In the genomic region with DNA sequence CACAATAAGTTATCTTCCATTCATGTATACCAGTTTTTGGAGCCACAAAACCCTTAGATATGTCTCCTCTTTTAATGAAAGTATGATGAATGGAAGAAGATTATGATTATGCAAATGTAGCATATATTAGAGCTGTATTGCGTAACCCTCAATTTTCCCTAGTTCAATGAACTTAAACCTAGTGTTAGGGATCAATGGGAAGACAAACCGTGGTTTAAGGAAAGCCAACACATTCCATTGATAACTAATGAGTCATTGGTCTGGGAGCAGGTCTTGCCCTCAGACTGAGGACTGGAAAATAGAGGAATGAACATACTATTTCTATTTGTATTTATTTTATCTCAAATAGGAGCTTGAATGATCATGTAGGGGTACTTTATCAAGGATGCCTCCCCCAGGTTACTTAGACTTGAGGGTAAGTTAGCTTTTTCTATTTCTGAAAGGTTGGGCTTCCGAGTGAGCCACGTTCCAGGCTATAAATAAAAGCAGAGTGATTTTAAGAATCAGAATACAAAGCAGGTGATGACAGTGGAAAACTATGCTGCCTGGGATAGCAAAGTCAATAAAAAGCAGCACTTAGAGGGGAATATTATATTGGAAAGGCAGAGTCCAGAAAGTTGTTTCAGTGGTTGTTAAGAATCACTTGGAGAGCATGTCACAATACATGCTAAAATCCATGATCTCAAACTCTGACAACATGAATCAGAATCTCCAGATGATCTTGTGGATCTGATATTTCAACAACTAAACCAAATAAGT, we compare ENCODE assay signal across 19 cellular contexts.
DNase-seq lines count a peak whose midpoint lies in the region; ATAC-seq and TF ChIP-seq lines count a peak whose summit lies in the region.
"Had no signal": no experiment of that assay in that cellular context is flagged by ENCODE, and none has a peak within 500 bp of the region (broad histone marks: within the 10 kb centered on the region; RNA-seq: fewer than 3 reads in every experiment).

No MANE protein-coding gene starts in this region.

- peak; percentile 44 for DNase-seq in AG10803 (ENCODE audit: low read depth)
- DNase-seq in HT1080 (ENCODE audit: low read depth): peak; percentile 27
- peak; percentile 32 for DNase-seq in choroid plexus epithelial cell (ENCODE audit: low read depth)
- peak; percentile 84 for DNase-seq in kidney tubule cell (ENCODE audit: low spot score)
- DNase-seq in stimulated activated CD8-positive, alpha-beta memory T cell treated with anti-CD3 and anti-CD28 coated beads, Interleukin-4, amount 100 ng/mL, for 48 hours: no peak
- DNase-seq in NCI-H2029 (lab: John Stamatoyannopoulos, UW): no peak
- DNase-seq: activated T-cell treated with anti-CD3 and anti-CD28 coated beads, Interleukin-2, amount 50 U/mL, for 48 hours; AML-193; effector CD4-positive, alpha-beta T cell; Karpas-422; NCI-H1417 treated with DMSO at 0.1 percent for 48 hours; NCI-H774; small intestine; stimulated activated CD4-positive, alpha-beta T cell treated with anti-CD3 and anti-CD28 coated beads, Interleukin-4, amount 100 ng/mL, for 24 hours had no signal

- H3K4me3 ChIP-seq in AG10803 (ENCODE audit: low read length): no peak overlapping the region
- H3K4me3 ChIP-seq in choroid plexus epithelial cell (ENCODE audit: low read depth, low read length): no peak overlapping the region
- H3K4me3 ChIP-seq: cardiac muscle cell had no signal

- TF ChIP-seq CTCF in AG10803 (conservative IDR thresholded peaks at IDR 0.05; ENCODE audit: low read length) (no peak), choroid plexus epithelial cell (conservative IDR thresholded peaks at IDR 0.05; ENCODE audit: low read depth, low read length) (no peak)

- ATAC-seq in HG02759 (IDR thresholded peaks at IDR 0.05; ENCODE audit: unreplicated experiment): no peak
- no peak for ATAC-seq in HG03108 (IDR thresholded peaks at IDR 0.05; ENCODE audit: unreplicated experiment)
- ATAC-seq: activated naive CD4-positive, alpha-beta T cell treated with anti-CD3 and anti-CD28 coated beads, Interleukin-2, amount 50 U/mL, for 72 hours; left lobe of liver had no signal

Comparison
In these comparisons a context has a peak if more than half of its experiments do, and no peak if none do; other contexts are left out.
1. DNase-seq: peak in AG10803 (single experiment), HT1080 (single experiment), choroid plexus epithelial cell (single experiment) and kidney tubule cell (single experiment); none in stimulated activated CD8-positive, alpha-beta memory T cell treated with anti-CD3 and anti-CD28 coated beads, Interleukin-4, amount 100 ng/mL, for 48 hours (single experiment) and NCI-H2029 (single experiment).